ENCODE assay signal across 10 cellular contexts in genomic region chr22:42321908-42322561, GRCh38. TPM values are rescaled to one million over a fixed set of nuclear protein-coding genes. Genes with fewer than 3 reads are reported as not detected.
DNase-seq lines count a peak whose midpoint lies in the region; ATAC-seq and TF ChIP-seq lines count a peak whose summit lies in the region.
"Had no signal": no experiment of that assay in that cellular context is flagged by ENCODE, and none has a peak within 500 bp of the region (broad histone marks: within the 10 kb centered on the region; RNA-seq: fewer than 3 reads in every experiment).

No MANE protein-coding gene starts in this region.

- H3F3A ChIP-seq in GM23338 (replicated peaks; ENCODE audit: low read depth): no peaks in the 10 kb centered on the region

- H3K4me2 ChIP-seq in GM23338: no peak overlapping the region
- H3K4me2 ChIP-seq in Karpas-422 (ENCODE audit: low read depth, low read length, poor library complexity, severe bottlenecking): no peak overlapping the region

- no peak overlapping the region for H3K27ac Mint-ChIP-seq in GM23338

- ATAC-seq in GM23338 (peak; percentile 10), GM21717 (IDR thresholded peaks at IDR 0.05; ENCODE audit: unreplicated experiment) (no peak), GM19467 (IDR thresholded peaks at IDR 0.05; ENCODE audit: unreplicated experiment) (no peak)
- ATAC-seq: esophagus mucosa had no signal

- H3K4me3 ChIP-seq in BE2C (ENCODE audit: low read depth, low read length) (no peak overlapping the region; the same call in 1 of the 2 replicates), GM23338 (no peak overlapping the region), fibroblast of pulmonary artery (replicated peaks; ENCODE audit: low read depth, low read length) (no peak overlapping the region), Karpas-422 (ENCODE audit: low read length) (no peak overlapping the region)

- H3K27ac ChIP-seq in GM23338 (ENCODE audit: low read depth) (no peak overlapping the region), Karpas-422 (ENCODE audit: low read length) (no peak overlapping the region)

- H3K9me3 Mint-ChIP-seq in GM23338: no peaks in the 10 kb centered on the region; the same call in 1 of the 3 replicates

- no peaks in the 10 kb centered on the region; the same call in 1 of the 2 replicates for H4K20me1 ChIP-seq in GM23338 (replicated peaks; ENCODE audit: insufficient read depth)
- peaks cover 3% of the 10 kb centered on the region; the same call in 1 of the 2 replicates for H4K20me1 ChIP-seq in Karpas-422 (ENCODE audit: insufficient read depth, low read depth, low read length)

- H3K27me3 Mint-ChIP-seq in GM23338 (ENCODE audit: insufficient read depth, low read depth, poor library complexity): peaks cover 11% of the 10 kb centered on the region

- H3K9ac ChIP-seq in Karpas-422 (ENCODE audit: low read length): no peak overlapping the region

- peaks cover 41% of the 10 kb centered on the region for H3K4me1 Mint-ChIP-seq in GM23338

- H3K9me2 ChIP-seq in GM23338 (ENCODE audit: insufficient read depth) (no peaks in the 10 kb centered on the region), Karpas-422 (replicated peaks; ENCODE audit: insufficient read depth, low read length) (no peaks in the 10 kb centered on the region)

- H2AFZ ChIP-seq in GM23338 (no peak overlapping the region), Karpas-422 (ENCODE audit: low read length) (no peak overlapping the region)

- no peaks in the 10 kb centered on the region for H3K9me3 ChIP-seq in BE2C
- no peaks in the 10 kb centered on the region for H3K9me3 ChIP-seq in Karpas-422 (ENCODE audit: low read length)

- H3K4me1 ChIP-seq in BE2C (peaks cover 19% of the 10 kb centered on the region), GM23338 (ENCODE audit: insufficient read depth) (peaks cover 12% of the 10 kb centered on the region; the same call in 1 of the 2 replicates), Karpas-422 (ENCODE audit: low read length) (peaks cover 30% of the 10 kb centered on the region)

- H3K27me3 ChIP-seq in BE2C: no peaks in the 10 kb centered on the region
- H3K27me3 ChIP-seq in GM23338 (ENCODE audit: insufficient read depth): no peaks in the 10 kb centered on the region
- H3K27me3 ChIP-seq in Karpas-422 (ENCODE audit: low read length): no peaks in the 10 kb centered on the region; the same call in 1 of the 2 replicates

- peaks cover 8% of the 10 kb centered on the region; the same call in 1 of the 3 replicates for H3K36me3 Mint-ChIP-seq in GM23338 (ENCODE audit: low read depth)

- no peaks in the 10 kb centered on the region for H3K36me3 ChIP-seq in BE2C
- no peaks in the 10 kb centered on the region for H3K36me3 ChIP-seq in GM23338 (ENCODE audit: insufficient read depth)
- no peaks in the 10 kb centered on the region for H3K36me3 ChIP-seq in Karpas-422 (ENCODE audit: insufficient read depth, low read length)

- H3K79me2 ChIP-seq in GM23338 (replicated peaks; ENCODE audit: insufficient read depth): no peaks in the 10 kb centered on the region
- no peaks in the 10 kb centered on the region for H3K79me2 ChIP-seq in Karpas-422 (ENCODE audit: low read length)

- TF ChIP-seq CTCF in BE2C (IDR thresholded peaks at IDR 0.05; ENCODE audit: low read depth, low read length) (no peak), GM23338 (conservative IDR thresholded peaks at IDR 0.05; ENCODE audit: low read depth in 2 of 2) (no peak), fibroblast of pulmonary artery (IDR thresholded peaks at IDR 0.05; ENCODE audit: low read length, missing control alignments) (no peak)

- DNase-seq in BE2C (peak; percentile 85), GM23338 (ENCODE audit: low spot score) (no peak), NCI-H524 (lab: John Stamatoyannopoulos, UW) (peak; percentile 96 to 99), fibroblast of pulmonary artery (ENCODE audit: low read depth) (peak; percentile 29), Karpas-422 (no peak)
- DNase-seq in activated CD4-positive, CD25-positive, alpha-beta regulatory T cell treated with anti-CD3 and anti-CD28 coated beads, Interleukin-2, amount 50 U/mL, for 72 hours: no peak
- DNase-seq: activated CD4-positive, CD25-positive, alpha-beta regulatory T cell had no signal

- H3K4me3 Mint-ChIP-seq in GM23338: no peak overlapping the region

TF ChIP-seq in GM23338, 12 proteins besides CTCF, POLR2A, EP300 and RAD21 (continues in another document):
- TF ChIP-seq ZNF331 (CRISPR knock-in tag; IDR thresholded peaks at IDR 0.05; ENCODE audit: low read depth) (no peak), ZNF114 (CRISPR knock-in tag; IDR thresholded peaks at IDR 0.05) (no peak), REST (IDR thresholded peaks at IDR 0.05; ENCODE audit: unreplicated experiment) (no peak), EZH2 (IDR thresholded peaks at IDR 0.05; ENCODE audit: low read depth, unreplicated experiment) (no peak), STAT1 (IDR thresholded peaks at IDR 0.05; ENCODE audit: unreplicated experiment) (no peak), EZH2phosphoT487 (IDR thresholded peaks at IDR 0.05; ENCODE audit: unreplicated experiment) (no peak), CREB1 (CRISPR knock-in tag; IDR thresholded peaks at IDR 0.05; ENCODE audit: low read depth) (no peak), POLR2AphosphoS5 (IDR thresholded peaks at IDR 0.05; ENCODE audit: low read depth) (no peak), ETS1 (IDR thresholded peaks at IDR 0.05) (no peak)

RNA-seq across cellular contexts. Expression of gene TCF20, which starts 51.6 kb away (rescaled TPM):
- 73.0 TPM for polyA plus RNA-seq in BE2C (2012; ENCODE audit: insufficient read depth, insufficient read length, low read depth)
- total RNA-seq in GM23338 (2014; rRNA removed; shearing (Covaris generic)): 57.5 and 68.7 TPM in 2 replicates
- 6.4 and 6.6 TPM in 2 replicates for polyA plus RNA-seq in GM23338 (2016; fragmentation: Nextera tagmentation; extraction: Ambion mirVana)
- total RNA-seq in Karpas-422 (2014; rRNA removed; shearing (Covaris generic); ENCODE audit: low replicate concordance): 38.1 and 60.1 TPM in 2 replicates

Comparison
In these comparisons a context has a peak if more than half of its experiments do, and no peak if none do; other contexts are left out.
1. DNase-seq: peak in BE2C (single experiment), NCI-H524 (2 of 2) and fibroblast of pulmonary artery (single experiment); none in GM23338 (single experiment), Karpas-422 (single experiment) and activated CD4-positive, CD25-positive, alpha-beta regulatory T cell treated with anti-CD3 and anti-CD28 coated beads, Interleukin-2, amount 50 U/mL, for 72 hours (single experiment).